Comparison of ENCODE assay signal across 4 cellular contexts in the genomic region with DNA sequence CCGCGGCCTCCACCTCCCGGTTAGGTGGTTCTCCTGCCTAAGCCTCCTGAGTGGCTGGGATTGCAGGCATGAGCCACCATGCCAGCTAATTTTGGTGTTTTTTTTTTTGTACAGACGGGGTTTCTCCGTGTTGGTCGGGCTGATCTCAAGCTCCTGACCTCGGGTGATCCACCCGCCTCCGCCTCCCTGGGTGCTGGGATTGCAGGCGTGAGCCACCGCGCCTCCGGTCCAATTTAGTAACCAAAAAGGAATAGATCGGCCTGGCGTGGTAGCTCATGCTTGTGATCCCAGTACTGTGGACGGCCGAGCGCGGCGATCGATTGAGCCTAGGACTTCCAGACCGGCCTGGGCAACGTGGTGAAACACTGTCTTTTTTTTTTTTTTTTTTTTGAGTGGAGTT. TPM values are rescaled to one million over a fixed set of nuclear protein-coding genes. Genes with fewer than 3 reads are reported as not detected.
"Had no signal": no experiment of that assay in that cellular context is flagged by ENCODE, and none has a peak within 500 bp of the region (broad histone marks: within the 10 kb centered on the region; RNA-seq: fewer than 3 reads in every experiment).

No MANE protein-coding gene starts in this region.

RNA-seq across cellular contexts. Expression of a gene that starts 12.6 kb away (rescaled TPM):
- total RNA-seq: ascending aorta, body of pancreas, bronchial epithelial cell had no signal
- polyA plus RNA-seq: cardiac muscle cell had no signal
